Comparison of ENCODE assay signal across 27 cellular contexts in genomic region chr16:52584354-52584840, GRCh38. TPM values are rescaled to one million over a fixed set of nuclear protein-coding genes. Genes with fewer than 3 reads are reported as not detected.
"Had no signal": no experiment of that assay in that cellular context is flagged by ENCODE, and none has a peak within 500 bp of the region (broad histone marks: within the 10 kb centered on the region; RNA-seq: fewer than 3 reads in every experiment).

No MANE protein-coding gene starts in this region.

- DNase-seq: activated CD4-positive, alpha-beta T cell treated with anti-CD3 and anti-CD28 coated beads for 4 hours; activated CD4-positive, alpha-beta T cell treated with anti-CD3 and anti-CD28 coated beads, Interleukin-2, amount 50 U/mL, for 4 hours; activated CD8-positive, alpha-beta memory T cell treated with anti-CD3 and anti-CD28 coated beads, Interleukin-2, amount 10 ng/mL, durations not matched to agents 7 days and 5 days; activated effector memory CD4-positive, alpha-beta T cell treated with Interleukin-2 at 50 U/mL for 16 hours; activated naive CD4-positive, alpha-beta T cell; activated T-cell treated with anti-CD3 and anti-CD28 coated beads, Interleukin-2, amount 50 U/mL, for 24 hours; aorta; caudate nucleus; colonic mucosa; NCI-H1048; NCI-H146; NCI-H2029; NCI-H226; NCI-H510A; NCI-H748 treated with DMSO at 0.1 percent for 48 hours; SIG-M5; T-cell; T-helper 2 cell had no signal

- H3K27me3 Mint-ChIP-seq: activated CD8-positive, alpha-beta memory T cell treated with anti-CD3 and anti-CD28 coated beads, Interleukin-2, amount 10 ng/mL, durations not matched to agents 7 days and 5 days; activated naive CD4-positive, alpha-beta T cell treated with anti-CD3 and anti-CD28 coated beads, Interleukin-2, amount 50 U/mL, for 24 hours; activated T-cell treated with anti-CD3 and anti-CD28 coated beads, Interleukin-2, amount 50 U/mL, for 24 hours; T-cell had no signal

- H3K27ac Mint-ChIP-seq: activated CD8-positive, alpha-beta memory T cell treated with anti-CD3 and anti-CD28 coated beads, Interleukin-2, amount 10 ng/mL, durations not matched to agents 7 days and 5 days; activated naive CD4-positive, alpha-beta T cell treated with anti-CD3 and anti-CD28 coated beads, Interleukin-2, amount 50 U/mL, for 24 hours; activated T-cell treated with anti-CD3 and anti-CD28 coated beads, Interleukin-2, amount 50 U/mL, for 24 hours; activated T-helper 1 cell treated with anti-CD3 and anti-CD28 coated beads, Interleukin-12 subunit alpha, Interleukin-12 subunit beta, Interleukin-2, Interleukin-4 antibody, amounts not matched to agents 30 ng/mL and 10 ng/mL and 1 ng/mL, durations not matched to agents 14 hours and 24 hours and 36 hours; T-cell had no signal

- H3K36me3 Mint-ChIP-seq: activated CD8-positive, alpha-beta memory T cell treated with anti-CD3 and anti-CD28 coated beads, Interleukin-2, amount 10 ng/mL, durations not matched to agents 7 days and 5 days; activated naive CD4-positive, alpha-beta T cell treated with anti-CD3 and anti-CD28 coated beads, Interleukin-2, amount 50 U/mL, for 24 hours; T-cell had no signal

- H3K36me3 ChIP-seq: breast epithelium, colonic mucosa had no signal

- H3K27ac ChIP-seq: breast epithelium, colonic mucosa, SK-N-MC had no signal

- H3K4me3 ChIP-seq: breast epithelium, colonic mucosa, SK-N-MC had no signal

- H3K9me3 ChIP-seq: breast epithelium, colonic mucosa had no signal

- H3K9me3 Mint-ChIP-seq: activated naive CD4-positive, alpha-beta T cell treated with anti-CD3 and anti-CD28 coated beads, Interleukin-2, amount 50 U/mL, for 24 hours; activated T-helper 1 cell treated with anti-CD3 and anti-CD28 coated beads, Interleukin-12 subunit alpha, Interleukin-12 subunit beta, Interleukin-2, Interleukin-4 antibody, amounts not matched to agents 30 ng/mL and 10 ng/mL and 1 ng/mL, durations not matched to agents 14 hours and 24 hours and 36 hours had no signal

- ATAC-seq: activated CD4-positive, CD25-positive, alpha-beta regulatory T cell treated with anti-CD3 and anti-CD28 coated beads, Interleukin-2, amount 50 U/mL, for 24 hours; activated CD8-positive, alpha-beta memory T cell treated with anti-CD3 and anti-CD28 coated beads, Interleukin-2, amount 10 ng/mL, durations not matched to agents 7 days and 5 days; T-cell had no signal

- H3K27me3 ChIP-seq: breast epithelium, colonic mucosa had no signal

- H3K4me1 Mint-ChIP-seq: activated CD8-positive, alpha-beta memory T cell treated with anti-CD3 and anti-CD28 coated beads, Interleukin-2, amount 10 ng/mL, durations not matched to agents 7 days and 5 days; activated naive CD4-positive, alpha-beta T cell treated with anti-CD3 and anti-CD28 coated beads, Interleukin-2, amount 50 U/mL, for 24 hours; T-cell had no signal

- H3K4me3 Mint-ChIP-seq: activated CD8-positive, alpha-beta memory T cell treated with anti-CD3 and anti-CD28 coated beads, Interleukin-2, amount 10 ng/mL, durations not matched to agents 7 days and 5 days; activated naive CD4-positive, alpha-beta T cell treated with anti-CD3 and anti-CD28 coated beads, Interleukin-2, amount 50 U/mL, for 24 hours; activated T-cell treated with anti-CD3 and anti-CD28 coated beads, Interleukin-2, amount 50 U/mL, for 24 hours; activated T-helper 1 cell treated with anti-CD3 and anti-CD28 coated beads, Interleukin-12 subunit alpha, Interleukin-12 subunit beta, Interleukin-2, Interleukin-4 antibody, amounts not matched to agents 30 ng/mL and 10 ng/mL and 1 ng/mL, durations not matched to agents 14 hours and 24 hours and 36 hours; T-cell had no signal

RNA-seq across cellular contexts. Expression of gene TOX3, which starts 37.5 kb away (rescaled TPM):
- total RNA-seq: activated CD8-positive, alpha-beta memory T cell treated with anti-CD3 and anti-CD28 coated beads, Interleukin-2, amount 10 ng/mL, durations not matched to agents 7 days and 5 days; activated T-helper 1 cell treated with anti-CD3 and anti-CD28 coated beads, Interleukin-12 subunit alpha, Interleukin-12 subunit beta, Interleukin-2, Interleukin-4 antibody, amounts not matched to agents 30 ng/mL and 10 ng/mL and 1 ng/mL, durations not matched to agents 14 hours and 24 hours and 36 hours; aorta; LHCN-M2; M059J; OCI-LY7; RPMI7951 had no signal
